In genomic region chr3:14467723-14468620, GRCh38 we compare ENCODE assay signal across 8 cellular contexts.
A peak's percentile ranks its signal among the peaks of the same experiment; 100 is the strongest.
DNase-seq lines count a peak whose midpoint lies in the region; ATAC-seq, FAIRE-seq and TF ChIP-seq lines count a peak whose summit lies in the region.

No MANE protein-coding gene starts in this region.

- H3K9ac ChIP-seq in HCT116 (ENCODE audit: low read length) (no peak overlapping the region), keratinocyte (ENCODE audit: control insufficient read depth, extremely low read depth, insufficient read depth, low read length) (no peak overlapping the region)

- CTCF ChIA-PET in HCT116 (lab: Charles Lee): interaction anchor here (0.8 to 2.9 kb wide), 3 partner anchors 207 to 264 kb away, joined by 5 to 30 read pairs (median 8); no protein-coding TSS in a partner anchor

- H3K9me3 Mint-ChIP-seq in brain: no peaks in the 10 kb centered on the region

- TF ChIP-seq RAD21 in HCT116 (IDR thresholded peaks at IDR 0.05; ENCODE audit: low read depth): peak; percentile 87

- no peaks in the 10 kb centered on the region for H3K9me2 ChIP-seq in HCT116 (ENCODE audit: insufficient read depth)

- H3K4me1 ChIP-seq in BE2C (no peaks in the 10 kb centered on the region), HCT116 (ENCODE audit: control insufficient read depth in 1 of 2, insufficient read depth in 2 of 2, low read length in 2 of 2) (peaks cover 13 to 18% of the 10 kb centered on the region in 2 experiments), keratinocyte (ENCODE audit: control insufficient read depth, extremely low read depth, insufficient read depth, low read length) (peaks cover 7% of the 10 kb centered on the region)

- RAD21 ChIA-PET in HCT116 (lab: Charles Lee; ENCODE audit: low non-redundant PET in 1 of 2, low total read pairs in 2 of 2, uncharacterized antibody in 2 of 2, unreplicated experiment in 2 of 2): interaction anchor here (0.9 to 1.2 kb wide), 2 partner anchors 264 kb away, joined by 4 to 7 read pairs; no protein-coding TSS in a partner anchor

- intact Hi-C loops in HCT116 (cut with micrococcal nuclease): loop anchor here (1.0 kb wide), 3 partner anchors 207 to 572 kb away; no protein-coding TSS in a partner anchor

- peak; percentile 37 for DNase-seq in BE2C
- DNase-seq in HCT116 (ENCODE audit: low read depth, low spot score): no peak
- DNase-seq in T-helper 22 cell (ENCODE audit: low read depth): peak; percentile 7
- no peak for DNase-seq in keratinocyte (ENCODE audit: low read depth, low spot score)
- DNase-seq in stimulated activated CD8-positive, alpha-beta memory T cell treated with anti-CD3 and anti-CD28 coated beads, Interleukin-12 subunit alpha, Interleukin-12 subunit beta, amount 100 ng/mL, for 4 hours (ENCODE audit: low read depth): peak; percentile 15
- DNase-seq in OCI-M2 (lab: John Stamatoyannopoulos, UW; ENCODE audit: unreplicated experiment): no peak
- no peak for DNase-seq in NCI-H526 treated with DMSO at 0.1 percent for 48 hours (lab: John Stamatoyannopoulos, UW)

- H3K27ac Mint-ChIP-seq in brain: peak overlapping the region in 4 of 5 experiments; percentile 38 to 75 (median 54)

- no peak overlapping the region for H3K4me2 ChIP-seq in HCT116 (ENCODE audit: low read length)
- H3K4me2 ChIP-seq in keratinocyte (ENCODE audit: control insufficient read depth, extremely low read depth, insufficient read depth, low read depth, low read length): no peak overlapping the region

- dilution Hi-C loops in keratinocyte (cut with MboI; ENCODE audit: extremely low pct_ligation_motif_present, low sequenced_read_pairs): no loop called here

- no TSS peak for BruUV-seq in HCT116 (replicated peaks; lab: Mats Ljungman, UMichigan)

- H3K4me3 Mint-ChIP-seq in brain: no peak overlapping the region

- no peaks in the 10 kb centered on the region for H3K9me1 ChIP-seq in keratinocyte (ENCODE audit: control insufficient read depth, extremely low read depth, insufficient read depth, low read length)

- peak; percentile 76 for TF ChIP-seq CTCF in BE2C (IDR thresholded peaks at IDR 0.05; ENCODE audit: low read depth, low read length)
- peak; percentile 63 to 90 (median 89); a peak in 5 of 6 replicates for TF ChIP-seq CTCF in HCT116 (IDR thresholded peaks at IDR 0.05 in 2 of 3, conservative IDR thresholded peaks at IDR 0.05 in 1 of 3; ENCODE audit: borderline replicate concordance in 1 of 3, insufficient read depth in 1 of 3, low read depth in 2 of 3, low read length in 2 of 3)
- TF ChIP-seq CTCF in brain (conservative IDR thresholded peaks at IDR 0.05): peak; percentile 96 to 97
- peak; percentile 65 to 86 (median 83) for TF ChIP-seq CTCF in keratinocyte (optimal IDR thresholded peaks at IDR 0.05 in 1 of 3, IDR thresholded peaks at IDR 0.05 in 1 of 3, conservative IDR thresholded peaks at IDR 0.05 in 1 of 3; ENCODE audit: extremely low read depth in 1 of 3, insufficient read depth in 2 of 3, low read length in 3 of 3)

- H4K20me1 ChIP-seq in HCT116 (ENCODE audit: insufficient read depth) (no peaks in the 10 kb centered on the region), keratinocyte (ENCODE audit: control insufficient read depth, extremely low read depth, insufficient read depth, low read length) (no peaks in the 10 kb centered on the region)

- H3K79me2 ChIP-seq in HCT116 (ENCODE audit: insufficient read depth, low read length): no peaks in the 10 kb centered on the region
- no peaks in the 10 kb centered on the region for H3K79me2 ChIP-seq in keratinocyte (ENCODE audit: control insufficient read depth, insufficient read depth, low read length)

- peak; percentile 55 for FAIRE-seq in keratinocyte (lab: Jason Lieb, UNC)

- no peak overlapping the region for H3K4me3 ChIP-seq in BE2C (ENCODE audit: low read depth, low read length)
- no peak overlapping the region for H3K4me3 ChIP-seq in HCT116 (replicated peaks in 1 of 2; ENCODE audit: low read depth in 1 of 2, low read length in 2 of 2)
- no peak overlapping the region for H3K4me3 ChIP-seq in keratinocyte (ENCODE audit: control insufficient read depth in 2 of 3, extremely low read depth in 1 of 3, insufficient read depth in 2 of 3, low read depth in 1 of 3, low read length in 3 of 3)

- POLR2A ChIA-PET in HCT116 (lab: Charles Lee): no interaction called here

- no peak for TF ChIP-seq POLR2A in HCT116 (IDR thresholded peaks at IDR 0.05; ENCODE audit: borderline replicate concordance, extremely low read depth, insufficient read depth, insufficient read length)

- H3K36me3 Mint-ChIP-seq in brain: peaks cover 21% of the 10 kb centered on the region

- H3K4me1 Mint-ChIP-seq in brain: no peaks in the 10 kb centered on the region

- no peaks in the 10 kb centered on the region for H3K27me3 Mint-ChIP-seq in brain

- H2AFZ ChIP-seq in HCT116 (ENCODE audit: low read depth, low read length, poor library complexity, severe bottlenecking) (no peak overlapping the region), keratinocyte (ENCODE audit: control insufficient read depth, low read length) (no peak overlapping the region)

- H3K36me3 ChIP-seq in BE2C: peaks cover 14% of the 10 kb centered on the region
- H3K36me3 ChIP-seq in HCT116 (ENCODE audit: control insufficient read depth in 1 of 2, insufficient read depth in 2 of 2, low read length in 2 of 2): peaks cover 5 to 11% of the 10 kb centered on the region in 2 experiments; a peak in 2 of 4 replicates
- peaks cover 2 to 3% of the 10 kb centered on the region in 2 experiments for H3K36me3 ChIP-seq in keratinocyte (ENCODE audit: control insufficient read depth in 2 of 2, extremely low read depth in 1 of 2, insufficient read depth in 2 of 2, low read length in 2 of 2)

- peak; percentile 39 for ATAC-seq in HCT116

- H3K27me3 ChIP-seq in BE2C: no peaks in the 10 kb centered on the region
- H3K27me3 ChIP-seq in HCT116 (ENCODE audit: insufficient read depth, low read length): no peaks in the 10 kb centered on the region
- H3K27me3 ChIP-seq in keratinocyte (ENCODE audit: control insufficient read depth, extremely low read depth, insufficient read depth, low read length): no peaks in the 10 kb centered on the region

- H3K27ac ChIP-seq in HCT116 (ENCODE audit: low read depth, low read length) (no peak overlapping the region), keratinocyte (ENCODE audit: control insufficient read depth, insufficient read depth, low read length) (no peak overlapping the region)

- no peaks in the 10 kb centered on the region for H3K9me3 ChIP-seq in BE2C
- no peaks in the 10 kb centered on the region for H3K9me3 ChIP-seq in HCT116 (ENCODE audit: control insufficient read depth in 1 of 2, insufficient read depth in 1 of 2, low read depth in 1 of 2, low read length in 2 of 2)
- H3K9me3 ChIP-seq in keratinocyte (ENCODE audit: control insufficient read depth, low read depth, low read length): no peaks in the 10 kb centered on the region

TF ChIP-seq in HCT116, 20 proteins besides CTCF, POLR2A, EP300 and RAD21:
- TF ChIP-seq JUND (IDR thresholded peaks at IDR 0.05): no peak
- no peak for TF ChIP-seq MAX (IDR thresholded peaks at IDR 0.05)
- no peak for TF ChIP-seq CEBPB (IDR thresholded peaks at IDR 0.05; ENCODE audit: low read depth)
- TF ChIP-seq ZFX (IDR thresholded peaks at IDR 0.05): no peak
- no peak for TF ChIP-seq EZH2phosphoT487 (IDR thresholded peaks at IDR 0.05; ENCODE audit: borderline replicate concordance)
- TF ChIP-seq REST (IDR thresholded peaks at IDR 0.05; ENCODE audit: low read depth): no peak
- TF ChIP-seq YY1 (IDR thresholded peaks at IDR 0.05; ENCODE audit: extremely low read depth, insufficient replicate concordance, low read depth, low read length): no peak

Comparison
In these comparisons a context has a peak if more than half of its experiments do, and no peak if none do; other contexts are left out.
1. DNase-seq: peak in BE2C (single experiment), T-helper 22 cell (single experiment) and stimulated activated CD8-positive, alpha-beta memory T cell treated with anti-CD3 and anti-CD28 coated beads, Interleukin-12 subunit alpha, Interleukin-12 subunit beta, amount 100 ng/mL, for 4 hours (single experiment); none in HCT116 (single experiment), keratinocyte (single experiment), OCI-M2 (single experiment) and NCI-H526 treated with DMSO at 0.1 percent for 48 hours (single experiment).
2. Peak in every context shown above with its lines, with median percentiles within 50 percentile points of each other: CTCF ChIP-seq.